In genomic region chr1:200334661-200335256, GRCh38 we compare ENCODE assay signal across 2 cellular contexts.
TF ChIP-seq lines count a peak whose summit lies in the region.

No MANE protein-coding gene starts in this region.

TF ChIP-seq in endothelial cell of umbilical vein, 7 proteins besides CTCF, POLR2A, EP300 and RAD21:
- TF ChIP-seq MAX (IDR thresholded peaks at IDR 0.05; ENCODE audit: insufficient read depth, insufficient read length) (no peak), POLR2AphosphoS5 (IDR thresholded peaks at IDR 0.05; ENCODE audit: insufficient read depth, low read depth, low read length) (no peak), GATA2 (IDR thresholded peaks at IDR 0.05; ENCODE audit: insufficient read depth, insufficient read length, low read depth, low read length) (no peak), EZH2 (IDR thresholded peaks at IDR 0.05; ENCODE audit: borderline replicate concordance, low read depth, low read length, severe bottlenecking) (no peak), FOS (IDR thresholded peaks at IDR 0.05; ENCODE audit: borderline replicate concordance, insufficient read depth, low read length) (peak; percentile 30), MYC (IDR thresholded peaks at IDR 0.05; ENCODE audit: low read depth, low read length) (no peak), JUN (IDR thresholded peaks at IDR 0.05; ENCODE audit: borderline replicate concordance, insufficient read depth, insufficient read length, low read depth) (peak; percentile 27)

TF ChIP-seq in SK-N-SH treated with all-trans-retinoic acid at 6 μM for 48 hours, 23 proteins besides CTCF, POLR2A, EP300 and RAD21 (continued from another document):
- no peak for TF ChIP-seq TSHZ2 (CRISPR knock-in tag; IDR thresholded peaks at IDR 0.05)
- no peak for TF ChIP-seq ZNF8 (CRISPR knock-in tag; IDR thresholded peaks at IDR 0.05)
- no peak for TF ChIP-seq ZNF565 (CRISPR knock-in tag; conservative IDR thresholded peaks at IDR 0.05; ENCODE audit: low read depth)
- TF ChIP-seq BACH2 (CRISPR knock-in tag; IDR thresholded peaks at IDR 0.05; ENCODE audit: borderline replicate concordance) = no peak
- TF ChIP-seq PATZ1 (CRISPR knock-in tag; IDR thresholded peaks at IDR 0.05; ENCODE audit: borderline replicate concordance) = no peak
- no peak for TF ChIP-seq ZFP3 (CRISPR knock-in tag; IDR thresholded peaks at IDR 0.05)
- TF ChIP-seq ARNTL (CRISPR knock-in tag; IDR thresholded peaks at IDR 0.05; ENCODE audit: borderline replicate concordance, low read depth) = no peak
- no peak for TF ChIP-seq SNAI2 (CRISPR knock-in tag; IDR thresholded peaks at IDR 0.05)
- TF ChIP-seq ISL1 (CRISPR knock-in tag; IDR thresholded peaks at IDR 0.05) = no peak
